ENCODE assay signal across 8 cellular contexts in genomic region chr2:237603718-237604362, GRCh38. TPM values are rescaled to one million over a fixed set of nuclear protein-coding genes. Genes with fewer than 3 reads are reported as not detected.
DNase-seq lines count a peak whose midpoint lies in the region; ATAC-seq and TF ChIP-seq lines count a peak whose summit lies in the region.

No MANE protein-coding gene starts in this region.

- H3K27ac Mint-ChIP-seq in effector memory CD8-positive, alpha-beta T cell: peak overlapping the region; percentile 90 to 96
- H3K27ac Mint-ChIP-seq in nephron progenitor cell: peak overlapping the region; percentile 76

- peak in 1 of 2 donors; percentile 37 for TF ChIP-seq POLR2A in vagina (IDR thresholded peaks at IDR 0.05)

- peak; percentile 68 for ATAC-seq in HG03196 (IDR thresholded peaks at IDR 0.05; ENCODE audit: unreplicated experiment)
- ATAC-seq in effector memory CD8-positive, alpha-beta T cell (replicated peaks): peak; percentile 100

- H3K27ac ChIP-seq in BLaER1 treated with 17β-estradiol and CSF1 and Interleukin-3, amounts not matched to agents 10 nM and 100 nM: peak overlapping the region; percentile 81 to 95 (median 87)
- H3K27ac ChIP-seq in vagina: peak overlapping the region; percentile 63

- H3K27me3 ChIP-seq in BLaER1 treated with 17β-estradiol and CSF1 and Interleukin-3, amounts not matched to agents 10 nM and 100 nM: no peaks in the 10 kb centered on the region
- H3K27me3 ChIP-seq in vagina: no peaks in the 10 kb centered on the region

- H3K4me3 ChIP-seq in BLaER1 treated with 17β-estradiol and CSF1 and Interleukin-3, amounts not matched to agents 10 nM and 100 nM: peak overlapping the region in 9 of 10 experiments; percentile 14 to 54 (median 40); a peak in 12 of 20 replicates
- H3K4me3 ChIP-seq in vagina: no peak overlapping the region

- peaks cover 11 to 15% of the 10 kb centered on the region in 2 donors for H3K4me1 Mint-ChIP-seq in effector memory CD8-positive, alpha-beta T cell (ENCODE audit: low read depth in 2 of 2)
- H3K4me1 Mint-ChIP-seq in nephron progenitor cell: peaks cover 55% of the 10 kb centered on the region

- H4K20me1 ChIP-seq in BLaER1 treated with 17β-estradiol and CSF1 and Interleukin-3, amounts not matched to agents 10 nM and 100 nM: no peaks in the 10 kb centered on the region

- H3K4me1 ChIP-seq in BLaER1 treated with 17β-estradiol and CSF1 and Interleukin-3, amounts not matched to agents 10 nM and 100 nM: peaks cover 74 to 87% (median 81%) of the 10 kb centered on the region in 10 experiments
- H3K4me1 ChIP-seq in vagina: peaks cover 16% of the 10 kb centered on the region

- peaks cover 0 to 13% (median 10%) of the 10 kb centered on the region in 11 experiments; a peak in 16 of 22 replicates for H3K9me3 ChIP-seq in BLaER1 treated with 17β-estradiol and CSF1 and Interleukin-3, amounts not matched to agents 10 nM and 100 nM (replicated peaks in 1 of 11)
- no peaks in the 10 kb centered on the region for H3K9me3 ChIP-seq in vagina

- H3K36me3 ChIP-seq in BLaER1 treated with 17β-estradiol and CSF1 and Interleukin-3, amounts not matched to agents 10 nM and 100 nM: no peaks in the 10 kb centered on the region
- no peaks in the 10 kb centered on the region for H3K36me3 ChIP-seq in vagina

- H3K4me2 ChIP-seq in BLaER1 treated with 17β-estradiol and CSF1 and Interleukin-3, amounts not matched to agents 10 nM and 100 nM: peak overlapping the region; percentile 86 to 99 (median 95)

- H3K9ac ChIP-seq in BLaER1 treated with 17β-estradiol and CSF1 and Interleukin-3, amounts not matched to agents 10 nM and 100 nM: peak overlapping the region; percentile 70 to 84 (median 76)

- no peak for TF ChIP-seq CTCF in nephron progenitor cell (IDR thresholded peaks at IDR 0.05)
- TF ChIP-seq CTCF in vagina (IDR thresholded peaks at IDR 0.05): no peak

- H3K4me3 Mint-ChIP-seq in effector memory CD8-positive, alpha-beta T cell: peak overlapping the region; percentile 75 to 76
- no peak overlapping the region for H3K4me3 Mint-ChIP-seq in nephron progenitor cell

- H3K9me3 Mint-ChIP-seq in effector memory CD8-positive, alpha-beta T cell: no peaks in the 10 kb centered on the region
- H3K9me3 Mint-ChIP-seq in nephron progenitor cell: peaks cover 33% of the 10 kb centered on the region

- H3K27me3 Mint-ChIP-seq in effector memory CD8-positive, alpha-beta T cell: peaks cover 13 to 14% of the 10 kb centered on the region in 2 donors
- peaks cover 18% of the 10 kb centered on the region for H3K27me3 Mint-ChIP-seq in nephron progenitor cell (ENCODE audit: low read depth, poor library complexity)

- intact Hi-C loops in vagina (cut with DNase I): no loop called here

- H3K36me3 Mint-ChIP-seq in effector memory CD8-positive, alpha-beta T cell (ENCODE audit: insufficient read depth): peaks cover 10% of the 10 kb centered on the region
- no peaks in the 10 kb centered on the region for H3K36me3 Mint-ChIP-seq in nephron progenitor cell (ENCODE audit: low read depth)

- peak; percentile 46 to 48 for DNase-seq in activated CD4-positive, alpha-beta T cell treated with anti-CD3 and anti-CD28 coated beads for 4 hours
- DNase-seq in effector memory CD8-positive, alpha-beta T cell: peak; percentile 36 to 54 (median 45)
- DNase-seq in nephron progenitor cell (no peak), vagina (ENCODE audit: extremely low spot score in 2 of 2) (no peak), NCI-H2171 treated with DMSO at 0.1 percent for 48 hours (lab: John Stamatoyannopoulos, UW) (no peak), NK-92 (lab: John Stamatoyannopoulos, UW; ENCODE audit: unreplicated experiment) (no peak)

RNA-seq across cellular contexts. Expression of gene RAB17, which starts 13.3 kb away (rescaled TPM):
- total RNA-seq in vagina: not detected

RNA-seq across cellular contexts. Expression of gene LRRFIP1, which starts 23.5 kb away (rescaled TPM):
- total RNA-seq in vagina: 132 TPM

RNA-seq across cellular contexts. Expression of gene PRLH, which starts 37.5 kb away (rescaled TPM):
- not detected for total RNA-seq in vagina

Comparison
In these comparisons a context has a peak if more than half of its experiments do, and no peak if none do; other contexts are left out.
1. H3K4me3 ChIP-seq: peak in BLaER1 treated with 17β-estradiol and CSF1 and Interleukin-3, amounts not matched to agents 10 nM and 100 nM (9 of 10); none in vagina (0 of 2).
2. DNase-seq: peak in activated CD4-positive, alpha-beta T cell treated with anti-CD3 and anti-CD28 coated beads for 4 hours (2 of 2) and effector memory CD8-positive, alpha-beta T cell (3 of 3); none in nephron progenitor cell (single experiment), vagina (0 of 2), NCI-H2171 treated with DMSO at 0.1 percent for 48 hours (single experiment) and NK-92 (single experiment).